ENCODE assay signal across 8 cellular contexts in the genomic region with DNA sequence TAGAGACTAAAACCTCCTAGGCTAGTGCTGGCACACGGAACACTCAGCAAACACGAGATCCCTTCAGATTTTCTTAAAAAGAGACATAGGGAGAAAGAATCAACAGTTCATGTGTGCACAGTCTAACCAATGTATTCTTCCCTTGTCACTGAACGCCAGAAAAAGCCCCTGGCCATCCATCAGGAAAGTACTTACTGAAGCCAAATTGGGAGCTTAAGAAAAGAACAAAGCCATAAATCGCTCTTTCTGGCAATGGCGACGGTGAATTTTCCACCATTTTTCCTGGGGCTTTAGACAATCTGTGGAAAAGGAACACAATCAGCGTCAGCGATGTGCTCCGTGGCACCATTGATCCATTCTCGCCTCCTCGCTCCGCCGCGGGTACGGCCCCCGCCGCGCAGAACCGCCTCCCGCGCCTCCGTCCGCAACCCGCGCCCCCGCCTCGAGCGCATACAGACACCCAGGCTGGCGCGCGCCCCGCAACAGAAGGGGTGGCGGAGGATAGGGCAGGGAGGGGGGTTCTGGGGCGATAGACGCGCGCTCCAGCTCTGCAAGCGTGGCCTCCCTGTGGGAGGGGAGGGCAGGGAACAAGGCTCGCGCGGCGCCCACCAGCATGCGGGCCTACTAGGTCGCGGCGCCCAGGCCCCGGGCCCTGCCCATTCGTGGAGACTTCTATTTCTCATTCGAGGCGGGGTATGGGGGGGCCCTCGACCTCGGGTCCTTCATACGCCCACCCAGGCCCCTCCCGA. TPM values are rescaled to one million over a fixed set of nuclear protein-coding genes. Genes with fewer than 3 reads are reported as not detected.
DNase-seq lines count a peak whose midpoint lies in the region; ATAC-seq, FAIRE-seq and TF ChIP-seq lines count a peak whose summit lies in the region.

No MANE protein-coding gene starts in this region.

- intact Hi-C loops in upper lobe of right lung (cut with DNase I), result no loop called here

- H3K9me3 ChIP-seq in upper lobe of right lung, result no peaks in the 10 kb centered on the region

- no peak for TF ChIP-seq CTCF in neural crest cell (conservative IDR thresholded peaks at IDR 0.05)
- no peak for TF ChIP-seq CTCF in upper lobe of right lung (IDR thresholded peaks at IDR 0.05)

- peaks cover 2% of the 10 kb centered on the region for H3K36me3 ChIP-seq in upper lobe of right lung

- peak overlapping the region; percentile 87 for H3K4me3 ChIP-seq in upper lobe of right lung

- H3K27ac Mint-ChIP-seq in neural crest cell (ENCODE audit: unreplicated experiment), result peak overlapping the region; percentile 94

- no peaks in the 10 kb centered on the region for H3K27me3 ChIP-seq in upper lobe of right lung

- peak overlapping the region; percentile 99 for H3K27ac ChIP-seq in upper lobe of right lung

- peak; percentile 40 for ATAC-seq in HG03280 (IDR thresholded peaks at IDR 0.05; ENCODE audit: unreplicated experiment)
- peak; percentile 74 for ATAC-seq in upper lobe of right lung

- DNase-seq in C1 segment of cervical spinal cord (lab: John Stamatoyannopoulos, UW) (peak in 12 of 14 donors; percentile 59 to 99 (median 92)), GM19238 (ENCODE audit: insufficient read length, low spot score) (peak; percentile 36), NCI-H82 treated with DMSO at 0.1 percent for 48 hours (lab: John Stamatoyannopoulos, UW; ENCODE audit: unreplicated experiment) (peak; percentile 63), frontal cortex (ENCODE audit: low spot score in 2 of 2) (peak; percentile 70 to 77), neural crest cell (ENCODE audit: low read depth, low spot score) (no peak), upper lobe of right lung (peak; percentile 92)
- DNase-seq in activated effector memory CD4-positive, alpha-beta T cell treated with anti-CD3 and anti-CD28 coated beads, Interleukin-2, amount 50 U/mL, for 16 hours, result peak; percentile 90

- peaks cover 21% of the 10 kb centered on the region for H3K4me1 ChIP-seq in upper lobe of right lung

- H3K27me3 Mint-ChIP-seq in neural crest cell (ENCODE audit: low read depth), result no peaks in the 10 kb centered on the region

- no peak for FAIRE-seq in frontal cortex (lab: Jason Lieb, UNC)

- no peaks in the 10 kb centered on the region for H3K9me3 Mint-ChIP-seq in neural crest cell

- H3K4me1 Mint-ChIP-seq in neural crest cell, result peaks cover 47% of the 10 kb centered on the region

- peak overlapping the region; percentile 86 for H3K4me3 Mint-ChIP-seq in neural crest cell

- peaks cover 8% of the 10 kb centered on the region for H3K36me3 Mint-ChIP-seq in neural crest cell (ENCODE audit: low read depth)

RNA-seq across cellular contexts. Expression of a gene that starts 0.5 kb away (rescaled TPM):
- total RNA-seq in frontal cortex (5.7 TPM), neural crest cell (16.1 and 16.5 TPM in 2 replicates), upper lobe of right lung (28.3 TPM)

RNA-seq across cellular contexts. Expression of a gene that starts 0.6 kb away (rescaled TPM):
- total RNA-seq in frontal cortex (740 TPM), neural crest cell (216 and 219 TPM in 2 replicates), upper lobe of right lung (99.0 TPM)
